ENCODE assay signal across 1 cellular context in genomic region chr10:49222170-49222569, GRCh38.
TF ChIP-seq lines count a peak whose summit lies in the region.

No MANE protein-coding gene starts in this region.

TF ChIP-seq in K562, 482 proteins besides CTCF, POLR2A, EP300 and RAD21 (continued from another document):
- TF ChIP-seq ZNF512 (tag; IDR thresholded peaks at IDR 0.05): no peak
- peak; percentile 42; the same call in 1 of the 2 replicates for TF ChIP-seq USF1 (CRISPR knock-in tag; IDR thresholded peaks at IDR 0.05)
- TF ChIP-seq ZNF24 (IDR thresholded peaks at IDR 0.05): no peak
- TF ChIP-seq ZBED1 (IDR thresholded peaks at IDR 0.05): no peak
- peak; percentile 68 for TF ChIP-seq ZNF316 (IDR thresholded peaks at IDR 0.05)
- no peak for TF ChIP-seq KDM1A (IDR thresholded peaks at IDR 0.05)
- TF ChIP-seq, protein P1, sequence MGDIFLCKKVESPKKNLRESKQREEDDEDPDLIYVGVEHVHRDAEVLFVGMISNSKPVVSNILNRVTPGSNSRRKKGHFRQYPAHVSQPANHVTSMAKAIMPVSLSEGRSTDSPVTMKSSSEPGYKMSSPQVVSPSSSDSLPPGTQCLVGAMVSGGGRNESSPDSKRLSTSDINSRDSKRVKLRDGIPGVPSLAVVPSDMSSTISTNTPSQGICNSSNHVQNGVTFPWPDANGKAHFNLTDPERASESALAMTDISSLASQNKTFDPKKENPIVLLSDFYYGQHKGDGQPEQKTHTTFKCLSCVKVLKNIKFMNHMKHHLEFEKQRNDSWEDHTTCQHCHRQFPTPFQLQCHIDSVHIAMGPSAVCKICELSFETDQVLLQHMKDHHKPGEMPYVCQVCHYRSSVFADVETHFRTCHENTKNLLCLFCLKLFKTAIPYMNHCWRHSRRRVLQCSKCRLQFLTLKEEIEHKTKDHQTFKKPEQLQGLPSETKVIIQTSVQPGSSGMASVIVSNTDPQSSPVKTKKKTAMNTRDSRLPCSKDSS (IDR thresholded peaks at IDR 0.05; ENCODE audit: low read depth, partially characterized antibody): peak; percentile 54
- no peak for TF ChIP-seq ZNF212 (CRISPR knock-in tag; IDR thresholded peaks at IDR 0.05)
- TF ChIP-seq TRIM28 (IDR thresholded peaks at IDR 0.05): 0 out of 2 replicates have a peak, but pooled peaks have one; percentile 61
- TF ChIP-seq BRF1 (IDR thresholded peaks at IDR 0.05; ENCODE audit: borderline replicate concordance, extremely low read depth, insufficient read length): no peak
- TF ChIP-seq CBX3 (IDR thresholded peaks at IDR 0.05; ENCODE audit: borderline replicate concordance in 1 of 2, low read length in 2 of 2): peak in 1 of 2 experiments; percentile 42; a peak in 1 of 3 replicates
- no peak for TF ChIP-seq ZNF277 (CRISPR knock-in tag; IDR thresholded peaks at IDR 0.05; ENCODE audit: borderline replicate concordance)
